Comparison of ENCODE assay signal across 12 cellular contexts in genomic region chr12:108609535-108610335, GRCh38. TPM values are rescaled to one million over a fixed set of nuclear protein-coding genes. Genes with fewer than 3 reads are reported as not detected.
DNase-seq lines count a peak whose midpoint lies in the region; ATAC-seq and TF ChIP-seq lines count a peak whose summit lies in the region.
"Had no signal": no experiment of that assay in that cellular context is flagged by ENCODE, and none has a peak within 500 bp of the region (broad histone marks: within the 10 kb centered on the region; RNA-seq: fewer than 3 reads in every experiment).

No MANE protein-coding gene starts in this region.

- ATAC-seq in gastroesophageal sphincter (peak; percentile 83), HG03469 (IDR thresholded peaks at IDR 0.05; ENCODE audit: unreplicated experiment) (no peak)
- ATAC-seq: PC-3 had no signal

- no peaks in the 10 kb centered on the region for H3K27me3 ChIP-seq in SK-N-SH (ENCODE audit: insufficient read depth)
- peaks cover 12% of the 10 kb centered on the region for H3K27me3 ChIP-seq in gastroesophageal sphincter
- H3K27me3 ChIP-seq in sigmoid colon: no peaks in the 10 kb centered on the region
- H3K27me3 ChIP-seq in BE2C: no peaks in the 10 kb centered on the region

- no peaks in the 10 kb centered on the region for H3K9me2 ChIP-seq in SK-N-SH

- no peak overlapping the region; the same call in 1 of the 2 replicates for H3K4me2 ChIP-seq in SK-N-SH

- no peaks in the 10 kb centered on the region for H4K20me1 ChIP-seq in SK-N-SH (ENCODE audit: insufficient read depth)

- H3K4me3 ChIP-seq in SK-N-SH (ENCODE audit: low read depth in 2 of 2, low read length in 1 of 2) (no peak overlapping the region), gastroesophageal sphincter (no peak overlapping the region), sigmoid colon (no peak overlapping the region), BE2C (ENCODE audit: low read depth, low read length) (no peak overlapping the region)

- peak; percentile 59 for DNase-seq in EL
- peak; percentile 68 for DNase-seq in SK-N-SH
- peak; percentile 94 for DNase-seq in sigmoid colon
- no peak for DNase-seq in BE2C
- no peak for DNase-seq in stimulated activated CD4-positive, alpha-beta T cell treated with anti-CD3 and anti-CD28 coated beads, Interleukin-12 subunit alpha, Interleukin-12 subunit beta, amount 100 ng/mL, for 4 hours
- DNase-seq in NCI-H226: no peak
- DNase-seq: activated CD4-positive, alpha-beta T cell treated with anti-CD3 and anti-CD28 coated beads, Interleukin-2, amount 10 ng/mL, durations not matched to agents 7 days and 5 days; anterior cingulate cortex; Caco-2; PC-3 had no signal

- no peaks in the 10 kb centered on the region for H3K79me2 ChIP-seq in SK-N-SH (ENCODE audit: insufficient read depth)

- POLR2A ChIA-PET in SK-N-SH (lab: Yijun Ruan, JAX): interaction anchor here (1.3 kb wide), 1 partner anchor 44 kb away, joined by 3 read pairs; no protein-coding TSS in a partner anchor

- no peak overlapping the region for H3K9ac ChIP-seq in SK-N-SH

- no peaks in the 10 kb centered on the region for H3K9me3 ChIP-seq in SK-N-SH
- H3K9me3 ChIP-seq in gastroesophageal sphincter: no peaks in the 10 kb centered on the region
- no peaks in the 10 kb centered on the region for H3K9me3 ChIP-seq in sigmoid colon
- H3K9me3 ChIP-seq in BE2C: no peaks in the 10 kb centered on the region
- H3K9me3 ChIP-seq: Caco-2 had no signal

- no peaks in the 10 kb centered on the region for H3K36me3 ChIP-seq in SK-N-SH (replicated peaks in 1 of 2; ENCODE audit: control insufficient read depth in 1 of 2, insufficient read depth in 2 of 2, low read length in 1 of 2)
- H3K36me3 ChIP-seq in gastroesophageal sphincter: no peaks in the 10 kb centered on the region
- H3K36me3 ChIP-seq in sigmoid colon: no peaks in the 10 kb centered on the region
- no peaks in the 10 kb centered on the region for H3K36me3 ChIP-seq in BE2C

- TF ChIP-seq CTCF in SK-N-SH (IDR thresholded peaks at IDR 0.05) (no peak), gastroesophageal sphincter (IDR thresholded peaks at IDR 0.05) (no peak), sigmoid colon (IDR thresholded peaks at IDR 0.05) (no peak), BE2C (IDR thresholded peaks at IDR 0.05; ENCODE audit: low read depth, low read length) (no peak)

- TF ChIP-seq EP300 in SK-N-SH (IDR thresholded peaks at IDR 0.05; ENCODE audit: borderline replicate concordance in 1 of 2, low read depth in 1 of 2, low read length in 1 of 2) (no peak; a peak in 1 of 4 replicates), gastroesophageal sphincter (IDR thresholded peaks at IDR 0.05) (no peak), sigmoid colon (IDR thresholded peaks at IDR 0.05) (peak in 1 of 4 donors; percentile 15)

- CTCF ChIA-PET in SK-N-SH (lab: Yijun Ruan, JAX): interaction anchor here (1.1 to 19.2 kb wide), 4 partner anchors 8 to 341 kb away, joined by 5 to 503 read pairs (median 34); partner anchors contain the start of genes ISCU and SART3

- H3K4me1 ChIP-seq in SK-N-SH (ENCODE audit: control insufficient read depth in 1 of 2, insufficient read depth in 2 of 2, low read depth in 1 of 2, low read length in 1 of 2) (peaks cover 7 to 21% of the 10 kb centered on the region in 2 experiments; a peak in 3 of 4 replicates), gastroesophageal sphincter (peaks cover 0 to 17% (median 0%) of the 10 kb centered on the region in 3 donors), sigmoid colon (peaks cover 0 to 14% (median 3%) of the 10 kb centered on the region in 4 donors), BE2C (no peaks in the 10 kb centered on the region)
- H3K4me1 ChIP-seq: Caco-2 had no signal

- TF ChIP-seq POLR2A in gastroesophageal sphincter (IDR thresholded peaks at IDR 0.05) (no peak), sigmoid colon (IDR thresholded peaks at IDR 0.05) (no peak)

- H3K27ac ChIP-seq in SK-N-SH (ENCODE audit: low read depth in 2 of 2, low read length in 1 of 2): no peak overlapping the region
- no peak overlapping the region for H3K27ac ChIP-seq in gastroesophageal sphincter
- H3K27ac ChIP-seq in sigmoid colon: no peak overlapping the region

- no peak for TF ChIP-seq RAD21 in SK-N-SH (IDR thresholded peaks at IDR 0.05; ENCODE audit: low read length)

- 58% methylated on average over 16 of the region's 21 CpGs for WGBS in SK-N-SH (ENCODE audit: low lambda C conversion rate)
- 60% methylated on average over 6 of the region's 21 CpGs; no CpG with 5 or more reads in 1 of the 2 donors for WGBS in gastroesophageal sphincter (ENCODE audit: low coverage in 1 of 2), 2 donors
- WGBS in sigmoid colon, 2 donors: 46 to 71% methylated on average over 21 of the region's 21 CpGs

- intact Hi-C loops in sigmoid colon (cut with DNase I): no loop called here

- H2AFZ ChIP-seq in SK-N-SH (ENCODE audit: low read depth): no peak overlapping the region

- peaks cover 10% of the 10 kb centered on the region for H3F3A ChIP-seq in SK-N-SH (replicated peaks; ENCODE audit: insufficient read depth)

TF ChIP-seq in SK-N-SH, 30 proteins besides CTCF, POLR2A, EP300 and RAD21:
- TF ChIP-seq MXI1 (IDR thresholded peaks at IDR 0.05; ENCODE audit: low read depth, low read length) (peak; percentile 47; the same call in 1 of the 2 replicates), CHD2 (IDR thresholded peaks at IDR 0.05; ENCODE audit: low read length, partially characterized antibody) (peak; percentile 85), MAX (IDR thresholded peaks at IDR 0.05; ENCODE audit: low read depth) (peak; percentile 39; the same call in 1 of the 2 replicates), TCF12 (IDR thresholded peaks at IDR 0.05) (peak; percentile 88), FOXM1 (IDR thresholded peaks at IDR 0.05; ENCODE audit: low read depth) (no peak), TEAD4 (IDR thresholded peaks at IDR 0.05; ENCODE audit: borderline replicate concordance, insufficient read depth) (no peak)

RNA-seq across cellular contexts. Expression of gene TMEM119, which starts 11.9 kb away (rescaled TPM):
- polyA plus RNA-seq in SK-N-SH (2012; rRNA removed) (25.7 and 28.2 TPM in 2 replicates), sigmoid colon (10 to 100 TPM in 1 of 3 donors, 1 to 10 TPM in 2; 1.8 to 16.9 (median 2.4) TPM)
- polyA plus RNA-seq in SK-N-SH (2012; cell fraction: cytosol; rRNA removed): 19.1 and 26.9 TPM in 2 replicates
- polyA plus RNA-seq in SK-N-SH (2012; cell fraction: nucleus; rRNA removed): 9.4 and 11.8 TPM in 2 replicates
- total RNA-seq in gastroesophageal sphincter (1 to 10 TPM; 2.3 to 5.9 (median 4.5) TPM), sigmoid colon (10 to 100 TPM in 1 of 4 donors, 1 to 10 TPM in 2, under 1 TPM in 1; 0.95 to 11.6 (median 6.7) TPM)
- 10.9 TPM for polyA plus RNA-seq in BE2C (2012; ENCODE audit: insufficient read depth, insufficient read length, low read depth)
- total RNA-seq: Caco-2, PC-3 had no signal

RNA-seq across cellular contexts. Expression of gene SELPLG, which starts 24.0 kb away (rescaled TPM):
- polyA plus RNA-seq in SK-N-SH (2012; rRNA removed): 2.8 and 3.2 TPM in 2 replicates
- 1.3 and 2.1 TPM in 2 replicates for polyA plus RNA-seq in SK-N-SH (2012; cell fraction: cytosol; rRNA removed)
- polyA plus RNA-seq in SK-N-SH (2012; cell fraction: nucleus; rRNA removed): 5.8 and 6.0 TPM in 2 replicates
- total RNA-seq in gastroesophageal sphincter: 10 to 100 TPM in 1 of 4 donors, 1 to 10 TPM in 3; 3.6 to 12.4 (median 5.5) TPM
- 1 to 10 TPM; 6.1 to 10.0 (median 7.6) TPM for total RNA-seq in sigmoid colon
- polyA plus RNA-seq in sigmoid colon: 10 to 100 TPM in 1 of 3 donors, 1 to 10 TPM in 2; 1.8 to 26.1 (median 6.7) TPM
- polyA plus RNA-seq in BE2C (2012; ENCODE audit: insufficient read depth, insufficient read length, low read depth): 1.4 TPM

RNA-seq across cellular contexts. Expression of gene ISCU, which starts 47.3 kb away (rescaled TPM):
- 165 and 166 TPM in 2 replicates for polyA plus RNA-seq in SK-N-SH (2012; rRNA removed)
- 165 and 208 TPM in 2 replicates for polyA plus RNA-seq in SK-N-SH (2012; cell fraction: cytosol; rRNA removed)
- polyA plus RNA-seq in SK-N-SH (2012; cell fraction: nucleus; rRNA removed): 180 and 206 TPM in 2 replicates
- total RNA-seq in gastroesophageal sphincter: 100 to 1,000 TPM; 220 to 299 (median 247) TPM
- total RNA-seq in sigmoid colon: 100 to 1,000 TPM; 197 to 294 (median 260) TPM
- 100 to 1,000 TPM; 117 to 243 (median 187) TPM for polyA plus RNA-seq in sigmoid colon
- 185 TPM for polyA plus RNA-seq in BE2C (2012; ENCODE audit: insufficient read depth, insufficient read length, low read depth)

RNA-seq across cellular contexts. Expression of gene SART3, which starts 48.8 kb away (rescaled TPM):
- polyA plus RNA-seq in SK-N-SH (2012; rRNA removed) (23.4 and 28.9 TPM in 2 replicates), sigmoid colon (10 to 100 TPM; 15.3 to 29.9 (median 18.0) TPM)
- 25.3 and 27.8 TPM in 2 replicates for polyA plus RNA-seq in SK-N-SH (2012; cell fraction: cytosol; rRNA removed)
- polyA plus RNA-seq in SK-N-SH (2012; cell fraction: nucleus; rRNA removed): 61.7 and 64.4 TPM in 2 replicates
- total RNA-seq in gastroesophageal sphincter (10 to 100 TPM; 28.7 to 71.8 (median 53.2) TPM), sigmoid colon (10 to 100 TPM; 45.3 to 69.1 (median 51.8) TPM)
- polyA plus RNA-seq in BE2C (2012; ENCODE audit: insufficient read depth, insufficient read length, low read depth): 117 TPM

Comparison
In these comparisons a context has a peak if more than half of its experiments do, and no peak if none do; other contexts are left out.
1. DNase-seq: peak in EL (single experiment), SK-N-SH (single experiment) and sigmoid colon (single experiment); none in BE2C (single experiment), stimulated activated CD4-positive, alpha-beta T cell treated with anti-CD3 and anti-CD28 coated beads, Interleukin-12 subunit alpha, Interleukin-12 subunit beta, amount 100 ng/mL, for 4 hours (single experiment) and NCI-H226 (single experiment).